23 cellular contexts compared by ENCODE assay signal in genomic region chr1:90046635-90047034, GRCh38. TPM values are rescaled to one million over a fixed set of nuclear protein-coding genes. Genes with fewer than 3 reads are reported as not detected.
DNase-seq lines count a peak whose midpoint lies in the region; ATAC-seq and TF ChIP-seq lines count a peak whose summit lies in the region.
"Had no signal": no experiment of that assay in that cellular context is flagged by ENCODE, and none has a peak within 500 bp of the region (broad histone marks: within the 10 kb centered on the region; RNA-seq: fewer than 3 reads in every experiment).

No MANE protein-coding gene starts in this region.

- no peaks in the 10 kb centered on the region for H3K9me3 Mint-ChIP-seq in activated CD8-positive, alpha-beta T cell treated with anti-CD3 and anti-CD28 coated beads for 36 hours
- H3K9me3 Mint-ChIP-seq: activated naive CD4-positive, alpha-beta T cell treated with anti-CD3 and anti-CD28 coated beads, Interleukin-2, amount 10 ng/mL, durations not matched to agents 7 days and 5 days; activated T-helper 1 cell treated with anti-CD3 and anti-CD28 coated beads, Interleukin-12 subunit alpha, Interleukin-12 subunit beta, Interleukin-2, Interleukin-4 antibody, amounts not matched to agents 30 ng/mL and 10 ng/mL and 1 ng/mL, durations not matched to agents 14 hours and 24 hours and 36 hours; CD14-positive monocyte; immature natural killer cell had no signal

- no peaks in the 10 kb centered on the region for H3K36me3 ChIP-seq in mesendoderm (ENCODE audit: control insufficient read depth, insufficient read depth, low read length)
- H3K36me3 ChIP-seq in smooth muscle cell (ENCODE audit: low read depth) = no peaks in the 10 kb centered on the region
- H3K36me3 ChIP-seq: brain microvascular endothelial cell, neutrophil, Peyer's patch had no signal

- H4K8ac ChIP-seq in mesendoderm (ENCODE audit: low read depth, low read length) = no peak overlapping the region

- no peaks in the 10 kb centered on the region for H3K9me3 ChIP-seq in smooth muscle cell (replicated peaks; ENCODE audit: low read depth)
- H3K9me3 ChIP-seq: neutrophil, Peyer's patch had no signal

- H3K4me2 ChIP-seq in mesendoderm (ENCODE audit: low read length) = no peak overlapping the region
- H3K4me2 ChIP-seq in smooth muscle cell = no peak overlapping the region
- H3K4me2 ChIP-seq: KMS-11 had no signal

- H3K27ac Mint-ChIP-seq in activated CD8-positive, alpha-beta T cell treated with anti-CD3 and anti-CD28 coated beads for 36 hours = no peak overlapping the region
- H3K27ac Mint-ChIP-seq: activated naive CD4-positive, alpha-beta T cell treated with anti-CD3 and anti-CD28 coated beads, Interleukin-2, amount 10 ng/mL, durations not matched to agents 7 days and 5 days; activated T-helper 1 cell treated with anti-CD3 and anti-CD28 coated beads, Interleukin-12 subunit alpha, Interleukin-12 subunit beta, Interleukin-2, Interleukin-4 antibody, amounts not matched to agents 30 ng/mL and 10 ng/mL and 1 ng/mL, durations not matched to agents 14 hours and 24 hours and 36 hours; CD14-positive monocyte; immature natural killer cell had no signal

- H2BK120ac ChIP-seq in mesendoderm (ENCODE audit: low read depth, low read length) = no peak overlapping the region

- WGBS in mesendoderm (ENCODE audit: extremely low coverage, insufficient coverage, low lambda C conversion rate) = no CpG with 5 or more reads among the region's 3 CpGs
- WGBS in smooth muscle cell (ENCODE audit: low lambda C conversion rate) = 87% methylated on average over 3 of the region's 3 CpGs

- ATAC-seq in GM18498 (IDR thresholded peaks at IDR 0.05; ENCODE audit: unreplicated experiment) (peak; percentile 70), GM19463 (IDR thresholded peaks at IDR 0.05; ENCODE audit: unreplicated experiment) (peak; percentile 59), HG03432 (IDR thresholded peaks at IDR 0.05; ENCODE audit: unreplicated experiment) (peak; percentile 62)
- no peak for ATAC-seq in activated CD8-positive, alpha-beta T cell treated with anti-CD3 and anti-CD28 coated beads for 36 hours
- ATAC-seq: sciatic nerve had no signal

- DNase-seq in mesendoderm (peak; percentile 10), C1 segment of cervical spinal cord (lab: John Stamatoyannopoulos, UW) (no peak), smooth muscle cell (lab: John Stamatoyannopoulos, UW; ENCODE audit: unreplicated experiment) (no peak), HK-2 (ENCODE audit: unreplicated experiment) (no peak)
- DNase-seq in activated CD8-positive, alpha-beta T cell treated with anti-CD3 and anti-CD28 coated beads for 36 hours = no peak
- DNase-seq: activated CD4-positive, alpha-beta T cell treated with anti-CD3 and anti-CD28 coated beads, Interleukin-2, amount 50 U/mL, for 4 hours; amniotic stem cell; hippocampal formation; immature natural killer cell; left colon; MV-4-11; Peyer's patch; SIG-M5 had no signal

- H4K5ac ChIP-seq in mesendoderm (ENCODE audit: low read length) = no peak overlapping the region

- H2AFZ ChIP-seq in smooth muscle cell (ENCODE audit: low read depth) = no peak overlapping the region

- H3K27me3 Mint-ChIP-seq in activated CD8-positive, alpha-beta T cell treated with anti-CD3 and anti-CD28 coated beads for 36 hours = peaks cover 3% of the 10 kb centered on the region

- H3K56ac ChIP-seq in mesendoderm (ENCODE audit: low read length) = no peak overlapping the region

- H3F3A ChIP-seq in smooth muscle cell (ENCODE audit: low read depth) = no peaks in the 10 kb centered on the region

- H3K23ac ChIP-seq in mesendoderm (ENCODE audit: low read length) = no peak overlapping the region

- no peak overlapping the region for H2BK15ac ChIP-seq in mesendoderm (replicated peaks; ENCODE audit: low read depth)

- H2AK5ac ChIP-seq in mesendoderm (ENCODE audit: low read length) = no peak overlapping the region

- H3K79me1 ChIP-seq in mesendoderm (ENCODE audit: low read length) = no peaks in the 10 kb centered on the region

- H3K4me3 Mint-ChIP-seq in activated CD8-positive, alpha-beta T cell treated with anti-CD3 and anti-CD28 coated beads for 36 hours = no peak overlapping the region
- H3K4me3 Mint-ChIP-seq: activated naive CD4-positive, alpha-beta T cell treated with anti-CD3 and anti-CD28 coated beads, Interleukin-2, amount 10 ng/mL, durations not matched to agents 7 days and 5 days; activated T-helper 1 cell treated with anti-CD3 and anti-CD28 coated beads, Interleukin-12 subunit alpha, Interleukin-12 subunit beta, Interleukin-2, Interleukin-4 antibody, amounts not matched to agents 30 ng/mL and 10 ng/mL and 1 ng/mL, durations not matched to agents 14 hours and 24 hours and 36 hours; CD14-positive monocyte; immature natural killer cell had no signal

- H3K36me3 Mint-ChIP-seq in activated CD8-positive, alpha-beta T cell treated with anti-CD3 and anti-CD28 coated beads for 36 hours (ENCODE audit: low read depth) = no peaks in the 10 kb centered on the region
- H3K36me3 Mint-ChIP-seq: activated naive CD4-positive, alpha-beta T cell treated with anti-CD3 and anti-CD28 coated beads, Interleukin-2, amount 10 ng/mL, durations not matched to agents 7 days and 5 days; CD14-positive monocyte; immature natural killer cell had no signal

- H3K4me3 ChIP-seq in mesendoderm (ENCODE audit: low read length) = no peak overlapping the region
- H3K4me3 ChIP-seq in smooth muscle cell = no peak overlapping the region
- H3K4me3 ChIP-seq: Peyer's patch had no signal

- CTCF ChIA-PET in activated CD8-positive, alpha-beta T cell treated with anti-CD3 and anti-CD28 coated beads for 36 hours (lab: Charles Lee) = interaction anchor here (0.7 to 2.5 kb wide), 6 partner anchors 21 to 101 kb away, joined by 3 to 8 read pairs (median 3); no protein-coding TSS in a partner anchor

- POLR2A ChIA-PET in activated CD8-positive, alpha-beta T cell treated with anti-CD3 and anti-CD28 coated beads for 36 hours (lab: Charles Lee) = no interaction called here

- H3K27me3 ChIP-seq in mesendoderm (ENCODE audit: insufficient read depth, low read length, poor library complexity) (no peaks in the 10 kb centered on the region), smooth muscle cell (ENCODE audit: low read depth) (no peaks in the 10 kb centered on the region)
- H3K27me3 ChIP-seq: brain microvascular endothelial cell, Peyer's patch had no signal

- intact Hi-C loops in activated CD8-positive, alpha-beta T cell treated with anti-CD3 and anti-CD28 coated beads for 36 hours (cut with micrococcal nuclease) = no loop called here

- no peaks in the 10 kb centered on the region for H3K4me1 Mint-ChIP-seq in activated CD8-positive, alpha-beta T cell treated with anti-CD3 and anti-CD28 coated beads for 36 hours (ENCODE audit: low read depth)
- H3K4me1 Mint-ChIP-seq: activated naive CD4-positive, alpha-beta T cell treated with anti-CD3 and anti-CD28 coated beads, Interleukin-2, amount 10 ng/mL, durations not matched to agents 7 days and 5 days; CD14-positive monocyte; immature natural killer cell had no signal

- no peak overlapping the region for H3K18ac ChIP-seq in mesendoderm (ENCODE audit: low read length)

- no peak for TF ChIP-seq CTCF in smooth muscle cell (IDR thresholded peaks at IDR 0.05; ENCODE audit: borderline replicate concordance, insufficient read depth, poor library complexity, severe bottlenecking)
- no peak for TF ChIP-seq CTCF in activated CD8-positive, alpha-beta T cell treated with anti-CD3 and anti-CD28 coated beads for 36 hours (IDR thresholded peaks at IDR 0.05)

- no peak overlapping the region for H3K4ac ChIP-seq in mesendoderm (ENCODE audit: low read depth, low read length)

- H4K20me1 ChIP-seq in smooth muscle cell (ENCODE audit: low read depth) = no peaks in the 10 kb centered on the region

- H3K79me2 ChIP-seq in mesendoderm (ENCODE audit: control insufficient read depth, insufficient read depth, low read length) = no peaks in the 10 kb centered on the region
- H3K79me2 ChIP-seq in smooth muscle cell (ENCODE audit: low read depth) = no peaks in the 10 kb centered on the region

- H3K4me1 ChIP-seq in mesendoderm (ENCODE audit: control insufficient read depth, low read depth, low read length) (no peaks in the 10 kb centered on the region), smooth muscle cell (ENCODE audit: low read depth) (no peaks in the 10 kb centered on the region)
- H3K4me1 ChIP-seq: Peyer's patch had no signal

- H3K27ac ChIP-seq in mesendoderm (ENCODE audit: low read depth, low read length) = no peak overlapping the region
- H3K27ac ChIP-seq in smooth muscle cell (ENCODE audit: low read depth) = no peak overlapping the region
- H3K27ac ChIP-seq: brain microvascular endothelial cell, KMS-11, neutrophil, Peyer's patch had no signal

- no peak overlapping the region for H2BK5ac ChIP-seq in mesendoderm (ENCODE audit: low read length)

- H3K9ac ChIP-seq in mesendoderm (ENCODE audit: low read length) (no peak overlapping the region), smooth muscle cell (ENCODE audit: low read depth) (no peak overlapping the region)
- H3K9ac ChIP-seq: KMS-11 had no signal

RNA-seq across cellular contexts. Expression of gene ZNF326, which starts 51.7 kb away (rescaled TPM):
- polyA plus RNA-seq in mesendoderm (2013, experiment 1 of 2) = 38.4 TPM
- 37.5 TPM for polyA plus RNA-seq in mesendoderm (2013, experiment 2 of 2)
- 11.3 and 12.8 TPM in 2 replicates for total RNA-seq in smooth muscle cell
- 7.7 and 11.9 TPM in 2 replicates for polyA plus RNA-seq in smooth muscle cell
- 10 to 100 TPM; 21.1 to 21.4 TPM for total RNA-seq in activated CD8-positive, alpha-beta T cell treated with anti-CD3 and anti-CD28 coated beads for 36 hours
